Comparison of ENCODE assay signal across 10 cellular contexts in the genomic region with DNA sequence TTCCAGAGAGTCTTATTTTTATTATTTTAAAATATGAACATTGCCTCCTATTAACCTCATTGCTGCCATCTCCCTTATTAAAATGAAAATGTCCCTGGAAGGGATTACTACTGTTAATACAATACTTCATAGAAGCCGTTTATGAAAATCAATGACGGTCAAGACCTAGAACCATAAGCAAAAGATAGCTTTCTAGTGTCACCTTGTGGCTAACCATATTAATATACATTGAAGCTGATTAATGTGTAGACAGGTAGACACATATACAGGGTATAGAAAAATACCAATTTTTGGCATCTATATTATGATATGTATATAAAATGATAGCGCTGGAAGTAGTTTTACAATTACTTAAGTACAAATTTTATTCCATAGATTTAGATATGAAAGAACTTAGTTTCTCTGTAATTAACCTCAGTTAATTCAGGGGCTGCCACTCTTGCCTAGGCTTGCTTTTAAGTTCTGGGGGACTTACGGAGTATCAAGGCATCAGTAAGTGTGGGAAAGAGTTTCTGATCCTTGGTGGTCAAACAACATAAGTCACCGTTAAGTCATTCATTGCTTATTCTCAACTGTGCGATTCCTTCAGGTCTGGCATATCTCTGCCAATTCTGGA. TPM values are rescaled to one million over a fixed set of nuclear protein-coding genes. Genes with fewer than 3 reads are reported as not detected.
A peak's percentile ranks its signal among the peaks of the same experiment; 100 is the strongest.
DNase-seq lines count a peak whose midpoint lies in the region; FAIRE-seq and TF ChIP-seq lines count a peak whose summit lies in the region.
"Had no signal": no experiment of that assay in that cellular context is flagged by ENCODE, and none has a peak within 500 bp of the region (broad histone marks: within the 10 kb centered on the region; RNA-seq: fewer than 3 reads in every experiment).

No MANE protein-coding gene starts in this region.

- DNase-seq in DMS 273 (lab: John Stamatoyannopoulos, UW; ENCODE audit: unreplicated experiment): peak; percentile 70
- DNase-seq in DMS 273 treated with DMSO at 0.1 percent for 48 hours (lab: John Stamatoyannopoulos, UW): no peak
- DNase-seq in NCI-H1694 (lab: John Stamatoyannopoulos, UW): peak; percentile 50
- DNase-seq in bronchial epithelial cell (ENCODE audit: low read depth): peak; percentile 71
- peak; percentile 52 for DNase-seq in renal cortical epithelial cell (ENCODE audit: low read depth)
- no peak for DNase-seq in stimulated activated CD4-positive, alpha-beta T cell treated with anti-CD3 and anti-CD28 coated beads, Interleukin-1b, Interleukin-23, amount 100 ng/mL, for 48 hours
- no peak for DNase-seq in lower leg skin (ENCODE audit: low spot score in 2 of 2)
- DNase-seq in GF-D8 (lab: John Stamatoyannopoulos, UW): no peak

- no peak for TF ChIP-seq POLR2A in lower leg skin (IDR thresholded peaks at IDR 0.05)

- intact Hi-C loops in lower leg skin (cut with DNase I; ENCODE audit: low total_unique reads): loop anchor here (10.0 kb wide), 1 partner anchor 516 kb away; no protein-coding TSS in a partner anchor

- no peak overlapping the region for H3K4me3 ChIP-seq in bronchial epithelial cell (ENCODE audit: low read depth, low read length)
- H3K4me3 ChIP-seq in lower leg skin (ENCODE audit: low read depth, poor library complexity, severe bottlenecking): no peak overlapping the region
- H3K4me3 ChIP-seq: skin epidermis had no signal

- FAIRE-seq in bronchial epithelial cell (lab: Jason Lieb, UNC): no peak
- FAIRE-seq: TTC549 had no signal

- H3K36me3 ChIP-seq in bronchial epithelial cell (ENCODE audit: control insufficient read depth, insufficient read depth, low read length): no peaks in the 10 kb centered on the region

- TF ChIP-seq CTCF in bronchial epithelial cell (IDR thresholded peaks at IDR 0.05; ENCODE audit: insufficient read depth, low read length, severe bottlenecking): peak; percentile 22
- TF ChIP-seq CTCF in lower leg skin (IDR thresholded peaks at IDR 0.05): no peak

- no peaks in the 10 kb centered on the region for H3K27me3 ChIP-seq in bronchial epithelial cell (ENCODE audit: control insufficient read depth, insufficient read depth, low read length)

- WGBS in lower leg skin, 2 donors: 54 to 57% methylated on average over 6 of the region's 6 CpGs

RNA-seq across cellular contexts. Expression of a gene that starts 2.5 kb away (rescaled TPM):
- 17.1 and 21.5 TPM in 2 replicates for total RNA-seq in bronchial epithelial cell
- 20.1 and 37.7 TPM in 2 replicates for total RNA-seq in renal cortical epithelial cell
- 10 to 100 TPM; 13.8 to 28.4 (median 16.7) TPM for total RNA-seq in lower leg skin

RNA-seq across cellular contexts. Expression of a gene that starts 22.7 kb away (rescaled TPM):
- total RNA-seq in bronchial epithelial cell: 43.2 and 47.4 TPM in 2 replicates
- 20.7 and 42.9 TPM in 2 replicates for total RNA-seq in renal cortical epithelial cell
- 10 to 100 TPM; 57.7 to 91.5 (median 76.0) TPM for total RNA-seq in lower leg skin

Comparison
In these comparisons a context has a peak if more than half of its experiments do, and no peak if none do; other contexts are left out.
1. DNase-seq: peak in DMS 273 (single experiment), NCI-H1694 (single experiment), bronchial epithelial cell (single experiment) and renal cortical epithelial cell (single experiment); none in DMS 273 treated with DMSO at 0.1 percent for 48 hours (single experiment), stimulated activated CD4-positive, alpha-beta T cell treated with anti-CD3 and anti-CD28 coated beads, Interleukin-1b, Interleukin-23, amount 100 ng/mL, for 48 hours (single experiment), lower leg skin (0 of 2) and GF-D8 (single experiment).